ENCODE assay signal across 11 cellular contexts in genomic region chr2:172437419-172438063, GRCh38. TPM values are rescaled to one million over a fixed set of nuclear protein-coding genes. Genes with fewer than 3 reads are reported as not detected.
A peak's percentile ranks its signal among the peaks of the same experiment; 100 is the strongest.
DNase-seq lines count a peak whose midpoint lies in the region; ATAC-seq, FAIRE-seq and TF ChIP-seq lines count a peak whose summit lies in the region.
"Had no signal": no experiment of that assay in that cellular context is flagged by ENCODE, and none has a peak within 500 bp of the region (broad histone marks: within the 10 kb centered on the region; RNA-seq: fewer than 3 reads in every experiment).

No MANE protein-coding gene starts in this region.

- H3K4me2 ChIP-seq in A549, result peak overlapping the region; percentile 76

- H3K9me3 Mint-ChIP-seq in activated naive CD4-positive, alpha-beta T cell treated with anti-CD3 and anti-CD28 coated beads, Interleukin-2, amount 50 U/mL, for 72 hours, result no peaks in the 10 kb centered on the region
- H3K9me3 Mint-ChIP-seq: IgD-negative memory B cell had no signal

- H3K4me1 ChIP-seq in A549, result peaks cover 55% of the 10 kb centered on the region

- DNase-seq in A549 (ENCODE audit: low read depth in 1 of 2, low spot score in 1 of 2), result no peak
- DNase-seq in KG1 (lab: John Stamatoyannopoulos, UW), result peak; percentile 71
- DNase-seq in activated naive CD4-positive, alpha-beta T cell treated with anti-CD3 and anti-CD28 coated beads, Interleukin-2, amount 50 U/mL, for 72 hours (ENCODE audit: low spot score in 2 of 2), result peak; percentile 29 to 59
- no peak for DNase-seq in NCI-H345 (lab: John Stamatoyannopoulos, UW)
- no peak for DNase-seq in H4 (ENCODE audit: low spot score)
- no peak for DNase-seq in COR-L47 (lab: John Stamatoyannopoulos, UW)
- DNase-seq: DMS79, gastrocnemius medialis had no signal

- no peaks in the 10 kb centered on the region for H3K36me3 Mint-ChIP-seq in activated naive CD4-positive, alpha-beta T cell treated with anti-CD3 and anti-CD28 coated beads, Interleukin-2, amount 50 U/mL, for 72 hours
- H3K36me3 Mint-ChIP-seq: IgD-negative memory B cell had no signal

- FAIRE-seq in A549 (lab: Jason Lieb, UNC), result no peak

- no peak for TF ChIP-seq EP300 in A549 (IDR thresholded peaks at IDR 0.05)

- WGBS in A549 (ENCODE audit: missing lambda C conversion rate), result 94% methylated on average over 2 of the region's 2 CpGs

- no peak for TF ChIP-seq RAD21 in A549 (conservative IDR thresholded peaks at IDR 0.05 in 1 of 2, IDR thresholded peaks at IDR 0.05 in 1 of 2)

- no peaks in the 10 kb centered on the region for H3K9me3 ChIP-seq in A549
- H3K9me3 ChIP-seq: gastrocnemius medialis had no signal

- peak overlapping the region; percentile 76 to 84; a peak in 5 of 6 replicates for H3K27ac ChIP-seq in A549

- no peak for TF ChIP-seq POLR2A in A549 (IDR thresholded peaks at IDR 0.05; ENCODE audit: low read length)

- H3K27ac Mint-ChIP-seq in activated naive CD4-positive, alpha-beta T cell treated with anti-CD3 and anti-CD28 coated beads, Interleukin-2, amount 50 U/mL, for 72 hours, result no peak overlapping the region
- H3K27ac Mint-ChIP-seq: IgD-negative memory B cell had no signal

- POLR2A ChIA-PET in A549 (lab: Yijun Ruan, JAX), result no interaction called here

- TF ChIP-seq CTCF in A549 (IDR thresholded peaks at IDR 0.05), result no peak

- no peak overlapping the region for H3K4me3 ChIP-seq in A549
- H3K4me3 ChIP-seq: gastrocnemius medialis had no signal

- CTCF ChIA-PET in A549 (lab: Yijun Ruan, JAX), result interaction anchor here (0.8 to 33.8 kb wide), 3 partner anchors 10 to 22 kb away, joined by 3 to 654 read pairs (median 79); partner anchors contain the start of gene ITGA6

- ATAC-seq in A549, result no peak
- ATAC-seq in GM19438 (IDR thresholded peaks at IDR 0.05; ENCODE audit: low read depth, unreplicated experiment), result peak; percentile 83
- peak; percentile 42 to 63 for ATAC-seq in activated naive CD4-positive, alpha-beta T cell treated with anti-CD3 and anti-CD28 coated beads, Interleukin-2, amount 50 U/mL, for 72 hours
- ATAC-seq in GM18873 (IDR thresholded peaks at IDR 0.05; ENCODE audit: low FRiP score, unreplicated experiment), result no peak
- ATAC-seq: gastrocnemius medialis had no signal

TF ChIP-seq in A549, 52 proteins besides CTCF, POLR2A, EP300 and RAD21:
- no peak for TF ChIP-seq RNF2 (IDR thresholded peaks at IDR 0.05; ENCODE audit: borderline replicate concordance, low read depth)
- no peak for TF ChIP-seq BCL3 (IDR thresholded peaks at IDR 0.05)
- TF ChIP-seq REST (IDR thresholded peaks at IDR 0.05), result no peak
- TF ChIP-seq ATOH8 (CRISPR knock-in tag; IDR thresholded peaks at IDR 0.05; ENCODE audit: low read depth), result no peak
- no peak for TF ChIP-seq JUN (IDR thresholded peaks at IDR 0.05)
- TF ChIP-seq CBX2 (IDR thresholded peaks at IDR 0.05; ENCODE audit: borderline replicate concordance, low read depth), result no peak
- TF ChIP-seq HES2 (IDR thresholded peaks at IDR 0.05), result no peak
- TF ChIP-seq ESRRA (IDR thresholded peaks at IDR 0.05; ENCODE audit: borderline replicate concordance, low read length), result no peak
- TF ChIP-seq CHD4 (IDR thresholded peaks at IDR 0.05; ENCODE audit: borderline replicate concordance), result no peak
- TF ChIP-seq TP53 (CRISPR knock-in tag; IDR thresholded peaks at IDR 0.05), result no peak
- no peak for TF ChIP-seq FOSL2 (IDR thresholded peaks at IDR 0.05)
- no peak for TF ChIP-seq FOSL2 (CRISPR knock-in tag; IDR thresholded peaks at IDR 0.05)
- TF ChIP-seq EHF (CRISPR knock-in tag; IDR thresholded peaks at IDR 0.05), result no peak
- no peak for TF ChIP-seq RFX5 (IDR thresholded peaks at IDR 0.05)

RNA-seq across cellular contexts. Expression of gene ITGA6, which starts 10.2 kb away (rescaled TPM):
- polyA plus RNA-seq in A549 (2011; rRNA removed), result 27.7 and 41.0 TPM in 2 replicates
- polyA plus RNA-seq in A549 (2012; cell fraction: cytosol; rRNA removed), result 4.1 and 4.3 TPM in 2 replicates
- 6.9 and 11.9 TPM in 2 replicates for polyA plus RNA-seq in A549 (2012; cell fraction: nucleus; rRNA removed)
- 24.4 to 27.5 TPM (median 25.7 TPM) in 3 replicates for polyA plus RNA-seq in A549 (2017; fragmentation: RNase III; extraction: RNeasy Plus Mini Kit Qiagen cat#74134 plus additional on column Dnase treatment)
- 27.0 and 28.6 TPM in 2 replicates for polyA minus RNA-seq in A549 (2011; rRNA and poly(A)+ RNA removed)
- total RNA-seq in activated naive CD4-positive, alpha-beta T cell treated with anti-CD3 and anti-CD28 coated beads, Interleukin-2, amount 50 U/mL, for 72 hours, result 1 to 10 TPM; 3.4 to 5.0 TPM
- 26.8 and 29.1 TPM in 2 replicates for total RNA-seq in H4 (2014; rRNA removed; shearing (Covaris generic))

Comparison
In these comparisons a context has a peak if more than half of its experiments do, and no peak if none do; other contexts are left out.
1. ATAC-seq: peak in GM19438 (single experiment) and activated naive CD4-positive, alpha-beta T cell treated with anti-CD3 and anti-CD28 coated beads, Interleukin-2, amount 50 U/mL, for 72 hours (2 of 2); none in A549 (0 of 2) and GM18873 (single experiment).
2. DNase-seq: peak in KG1 (single experiment) and activated naive CD4-positive, alpha-beta T cell treated with anti-CD3 and anti-CD28 coated beads, Interleukin-2, amount 50 U/mL, for 72 hours (2 of 2); none in A549 (0 of 2), NCI-H345 (single experiment), H4 (single experiment) and COR-L47 (single experiment).